Comparison of ENCODE assay signal across 25 cellular contexts in the genomic region with DNA sequence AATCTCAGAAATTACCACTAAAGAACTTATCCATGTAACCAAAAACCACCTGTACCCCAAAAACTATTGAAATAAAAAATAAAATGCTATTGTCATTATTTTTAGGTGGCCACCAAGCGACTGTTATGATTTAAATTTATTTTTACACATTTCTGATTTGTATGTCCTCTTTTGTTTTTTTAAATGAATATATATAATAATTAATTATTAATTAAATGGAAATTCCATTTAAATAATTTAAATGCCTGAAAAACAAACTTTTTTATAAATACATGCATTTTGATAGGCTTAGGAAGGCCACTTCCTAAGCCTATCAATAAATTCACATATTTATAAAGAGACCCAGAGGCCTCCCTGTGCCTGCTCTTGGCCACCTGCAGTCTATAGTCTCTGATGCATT.
"Had no signal": no experiment of that assay in that cellular context is flagged by ENCODE, and none has a peak within 500 bp of the region (broad histone marks: within the 10 kb centered on the region; RNA-seq: fewer than 3 reads in every experiment).

No MANE protein-coding gene starts in this region.

- H3K4me3 Mint-ChIP-seq: dendritic cell treated with granulocyte-macrophage colony-stimulating factor and Interleukin-4, amounts not matched to agents 40 ng/mL and 50 ng/mL, for 4 days; effector memory CD8-positive, alpha-beta T cell; endodermal cell had no signal

- H3K27ac Mint-ChIP-seq: dendritic cell treated with granulocyte-macrophage colony-stimulating factor and Interleukin-4, amounts not matched to agents 40 ng/mL and 50 ng/mL, for 4 days; effector memory CD8-positive, alpha-beta T cell; endodermal cell had no signal

- H3K9me3 Mint-ChIP-seq: dendritic cell treated with granulocyte-macrophage colony-stimulating factor and Interleukin-4, amounts not matched to agents 40 ng/mL and 50 ng/mL, for 4 days; effector memory CD8-positive, alpha-beta T cell; endodermal cell had no signal

- H3K4me3 ChIP-seq: colonic mucosa, coronary artery, dorsolateral prefrontal cortex, esophagus muscularis mucosa, esophagus squamous epithelium, gastrocnemius medialis, gastroesophageal sphincter, heart left ventricle, heart right ventricle had no signal

- H3K27me3 ChIP-seq: colonic mucosa, dorsolateral prefrontal cortex, esophagus muscularis mucosa, esophagus squamous epithelium, foreskin keratinocyte, gastrocnemius medialis, gastroesophageal sphincter had no signal

- H3K4me1 ChIP-seq: colonic mucosa, gastrocnemius medialis had no signal

- H3K9me3 ChIP-seq: colonic mucosa, esophagus muscularis mucosa, esophagus squamous epithelium, gastrocnemius medialis, gastroesophageal sphincter, heart left ventricle, heart right ventricle had no signal

- H3K27ac ChIP-seq: colonic mucosa, coronary artery, dorsolateral prefrontal cortex, epithelial cell of prostate, esophagus muscularis mucosa, esophagus squamous epithelium, foreskin keratinocyte, gastrocnemius medialis, gastroesophageal sphincter, heart left ventricle, heart right ventricle had no signal

- H3K27me3 Mint-ChIP-seq: dendritic cell treated with granulocyte-macrophage colony-stimulating factor and Interleukin-4, amounts not matched to agents 40 ng/mL and 50 ng/mL, for 4 days had no signal

- H3K36me3 ChIP-seq: colonic mucosa, esophagus muscularis mucosa, esophagus squamous epithelium, gastrocnemius medialis, gastroesophageal sphincter, heart left ventricle, heart right ventricle had no signal

- ATAC-seq: effector memory CD8-positive, alpha-beta T cell; esophagus mucosa; foreskin keratinocyte; gastrocnemius medialis; gastroesophageal sphincter; heart left ventricle; heart right ventricle had no signal

- DNase-seq: colonic mucosa; cortex of kidney; dermis blood vessel endothelial cell; dorsolateral prefrontal cortex; effector CD4-positive, alpha-beta T cell; effector CD8-positive, alpha-beta T cell; effector memory CD4-positive, alpha-beta T cell; effector memory CD8-positive, alpha-beta T cell; endodermal cell; erythroblast; esophagus squamous epithelium; foreskin fibroblast; foreskin keratinocyte; foreskin melanocyte; gastrocnemius medialis; glutamatergic neuron; head of caudate nucleus; heart left ventricle; heart right ventricle had no signal
